ENCODE assay signal across 2 cellular contexts in the genomic region with DNA sequence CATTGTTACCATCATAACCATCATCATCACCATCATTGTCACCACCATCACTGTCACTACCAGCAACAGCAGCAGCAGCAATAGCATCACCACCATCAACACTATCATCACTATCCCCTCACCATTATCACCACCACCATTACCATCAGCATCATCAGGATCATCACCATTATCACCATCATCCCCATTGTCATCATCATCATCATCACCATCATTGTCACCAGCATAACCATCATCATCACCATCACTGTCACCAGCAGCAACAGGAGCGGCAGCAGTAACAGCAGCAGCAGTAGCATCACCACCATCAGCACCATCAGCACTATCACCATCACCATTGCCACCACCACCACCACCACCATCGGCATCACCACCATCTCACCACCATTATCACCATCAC.
TF ChIP-seq lines count a peak whose summit lies in the region.

No MANE protein-coding gene starts in this region.

TF ChIP-seq in IMR-90, 13 proteins besides CTCF, POLR2A, EP300 and RAD21:
- TF ChIP-seq MAFK (IDR thresholded peaks at IDR 0.05; ENCODE audit: low read depth, low read length) (no peak), NFE2L2 (IDR thresholded peaks at IDR 0.05; ENCODE audit: low read depth, low read length) (no peak), BHLHE40 (IDR thresholded peaks at IDR 0.05; ENCODE audit: low read depth, low read length) (no peak), MAZ (IDR thresholded peaks at IDR 0.05; ENCODE audit: borderline replicate concordance, low read depth, low read length) (no peak), MXI1 (IDR thresholded peaks at IDR 0.05; ENCODE audit: borderline replicate concordance, low read depth, low read length) (no peak), RFX5 (IDR thresholded peaks at IDR 0.05; ENCODE audit: low read depth, low read length) (no peak), SMC3 (IDR thresholded peaks at IDR 0.05; ENCODE audit: low read depth, low read length) (no peak), CHD1 (IDR thresholded peaks at IDR 0.05; ENCODE audit: low read depth, low read length) (no peak), FOS (IDR thresholded peaks at IDR 0.05; ENCODE audit: low read depth, low read length) (no peak), CEBPB (IDR thresholded peaks at IDR 0.05; ENCODE audit: low read depth, low read length) (no peak), RCOR1 (IDR thresholded peaks at IDR 0.05; ENCODE audit: insufficient replicate concordance, low read length) (no peak)
- TF ChIP-seq, protein P1, sequence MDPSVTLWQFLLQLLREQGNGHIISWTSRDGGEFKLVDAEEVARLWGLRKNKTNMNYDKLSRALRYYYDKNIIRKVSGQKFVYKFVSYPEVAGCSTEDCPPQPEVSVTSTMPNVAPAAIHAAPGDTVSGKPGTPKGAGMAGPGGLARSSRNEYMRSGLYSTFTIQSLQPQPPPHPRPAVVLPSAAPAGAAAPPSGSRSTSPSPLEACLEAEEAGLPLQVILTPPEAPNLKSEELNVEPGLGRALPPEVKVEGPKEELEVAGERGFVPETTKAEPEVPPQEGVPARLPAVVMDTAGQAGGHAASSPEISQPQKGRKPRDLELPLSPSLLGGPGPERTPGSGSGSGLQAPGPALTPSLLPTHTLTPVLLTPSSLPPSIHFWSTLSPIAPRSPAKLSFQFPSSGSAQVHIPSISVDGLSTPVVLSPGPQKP (IDR thresholded peaks at IDR 0.05; ENCODE audit: borderline replicate concordance, low read depth, low read length): no peak
- TF ChIP-seq, protein P2, sequence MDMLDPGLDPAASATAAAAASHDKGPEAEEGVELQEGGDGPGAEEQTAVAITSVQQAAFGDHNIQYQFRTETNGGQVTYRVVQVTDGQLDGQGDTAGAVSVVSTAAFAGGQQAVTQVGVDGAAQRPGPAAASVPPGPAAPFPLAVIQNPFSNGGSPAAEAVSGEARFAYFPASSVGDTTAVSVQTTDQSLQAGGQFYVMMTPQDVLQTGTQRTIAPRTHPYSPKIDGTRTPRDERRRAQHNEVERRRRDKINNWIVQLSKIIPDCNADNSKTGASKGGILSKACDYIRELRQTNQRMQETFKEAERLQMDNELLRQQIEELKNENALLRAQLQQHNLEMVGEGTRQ (IDR thresholded peaks at IDR 0.05; ENCODE audit: low read depth, low read length): no peak

TF ChIP-seq in SK-N-SH treated with all-trans-retinoic acid at 6 μM for 48 hours, 23 proteins besides CTCF, POLR2A, EP300 and RAD21:
- TF ChIP-seq ZNF565 (CRISPR knock-in tag; conservative IDR thresholded peaks at IDR 0.05; ENCODE audit: low read depth) (no peak), GLIS3 (CRISPR knock-in tag; IDR thresholded peaks at IDR 0.05) (no peak), PATZ1 (CRISPR knock-in tag; IDR thresholded peaks at IDR 0.05; ENCODE audit: borderline replicate concordance) (no peak), PPARA (CRISPR knock-in tag; IDR thresholded peaks at IDR 0.05; ENCODE audit: borderline replicate concordance) (no peak), ARNTL (CRISPR knock-in tag; IDR thresholded peaks at IDR 0.05; ENCODE audit: borderline replicate concordance, low read depth) (no peak), TCF4 (CRISPR knock-in tag; IDR thresholded peaks at IDR 0.05; ENCODE audit: borderline replicate concordance) (no peak), TOX (CRISPR knock-in tag; IDR thresholded peaks at IDR 0.05; ENCODE audit: borderline replicate concordance) (no peak), RARB (CRISPR knock-in tag; IDR thresholded peaks at IDR 0.05) (no peak), ZNF70 (CRISPR knock-in tag; IDR thresholded peaks at IDR 0.05) (no peak), ZC3H10 (CRISPR knock-in tag; IDR thresholded peaks at IDR 0.05) (no peak), POU6F1 (CRISPR knock-in tag; IDR thresholded peaks at IDR 0.05; ENCODE audit: borderline replicate concordance, low read depth) (no peak), CSRNP3 (CRISPR knock-in tag; IDR thresholded peaks at IDR 0.05) (no peak), ISL1 (CRISPR knock-in tag; IDR thresholded peaks at IDR 0.05) (no peak), ESRRG (CRISPR knock-in tag; IDR thresholded peaks at IDR 0.05) (no peak), OSR1 (CRISPR knock-in tag; IDR thresholded peaks at IDR 0.05) (no peak)
- TF ChIP-seq, protein P3, sequence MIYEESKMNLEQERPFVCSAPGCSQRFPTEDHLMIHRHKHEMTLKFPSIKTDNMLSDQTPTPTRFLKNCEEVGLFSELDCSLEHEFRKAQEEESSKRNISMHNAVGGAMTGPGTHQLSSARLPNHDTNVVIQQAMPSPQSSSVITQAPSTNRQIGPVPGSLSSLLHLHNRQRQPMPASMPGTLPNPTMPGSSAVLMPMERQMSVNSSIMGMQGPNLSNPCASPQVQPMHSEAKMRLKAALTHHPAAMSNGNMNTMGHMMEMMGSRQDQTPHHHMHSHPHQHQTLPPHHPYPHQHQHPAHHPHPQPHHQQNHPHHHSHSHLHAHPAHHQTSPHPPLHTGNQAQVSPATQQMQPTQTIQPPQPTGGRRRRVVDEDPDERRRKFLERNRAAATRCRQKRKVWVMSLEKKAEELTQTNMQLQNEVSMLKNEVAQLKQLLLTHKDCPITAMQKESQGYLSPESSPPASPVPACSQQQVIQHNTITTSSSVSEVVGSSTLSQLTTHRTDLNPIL (CRISPR knock-in tag; IDR thresholded peaks at IDR 0.05; ENCODE audit: low read depth): no peak
- TF ChIP-seq, protein P4, sequence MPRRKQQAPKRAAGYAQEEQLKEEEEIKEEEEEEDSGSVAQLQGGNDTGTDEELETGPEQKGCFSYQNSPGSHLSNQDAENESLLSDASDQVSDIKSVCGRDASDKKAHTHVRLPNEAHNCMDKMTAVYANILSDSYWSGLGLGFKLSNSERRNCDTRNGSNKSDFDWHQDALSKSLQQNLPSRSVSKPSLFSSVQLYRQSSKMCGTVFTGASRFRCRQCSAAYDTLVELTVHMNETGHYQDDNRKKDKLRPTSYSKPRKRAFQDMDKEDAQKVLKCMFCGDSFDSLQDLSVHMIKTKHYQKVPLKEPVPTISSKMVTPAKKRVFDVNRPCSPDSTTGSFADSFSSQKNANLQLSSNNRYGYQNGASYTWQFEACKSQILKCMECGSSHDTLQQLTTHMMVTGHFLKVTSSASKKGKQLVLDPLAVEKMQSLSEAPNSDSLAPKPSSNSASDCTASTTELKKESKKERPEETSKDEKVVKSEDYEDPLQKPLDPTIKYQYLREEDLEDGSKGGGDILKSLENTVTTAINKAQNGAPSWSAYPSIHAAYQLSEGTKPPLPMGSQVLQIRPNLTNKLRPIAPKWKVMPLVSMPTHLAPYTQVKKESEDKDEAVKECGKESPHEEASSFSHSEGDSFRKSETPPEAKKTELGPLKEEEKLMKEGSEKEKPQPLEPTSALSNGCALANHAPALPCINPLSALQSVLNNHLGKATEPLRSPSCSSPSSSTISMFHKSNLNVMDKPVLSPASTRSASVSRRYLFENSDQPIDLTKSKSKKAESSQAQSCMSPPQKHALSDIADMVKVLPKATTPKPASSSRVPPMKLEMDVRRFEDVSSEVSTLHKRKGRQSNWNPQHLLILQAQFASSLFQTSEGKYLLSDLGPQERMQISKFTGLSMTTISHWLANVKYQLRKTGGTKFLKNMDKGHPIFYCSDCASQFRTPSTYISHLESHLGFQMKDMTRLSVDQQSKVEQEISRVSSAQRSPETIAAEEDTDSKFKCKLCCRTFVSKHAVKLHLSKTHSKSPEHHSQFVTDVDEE (CRISPR knock-in tag; IDR thresholded peaks at IDR 0.05): no peak
